In the genomic region with DNA sequence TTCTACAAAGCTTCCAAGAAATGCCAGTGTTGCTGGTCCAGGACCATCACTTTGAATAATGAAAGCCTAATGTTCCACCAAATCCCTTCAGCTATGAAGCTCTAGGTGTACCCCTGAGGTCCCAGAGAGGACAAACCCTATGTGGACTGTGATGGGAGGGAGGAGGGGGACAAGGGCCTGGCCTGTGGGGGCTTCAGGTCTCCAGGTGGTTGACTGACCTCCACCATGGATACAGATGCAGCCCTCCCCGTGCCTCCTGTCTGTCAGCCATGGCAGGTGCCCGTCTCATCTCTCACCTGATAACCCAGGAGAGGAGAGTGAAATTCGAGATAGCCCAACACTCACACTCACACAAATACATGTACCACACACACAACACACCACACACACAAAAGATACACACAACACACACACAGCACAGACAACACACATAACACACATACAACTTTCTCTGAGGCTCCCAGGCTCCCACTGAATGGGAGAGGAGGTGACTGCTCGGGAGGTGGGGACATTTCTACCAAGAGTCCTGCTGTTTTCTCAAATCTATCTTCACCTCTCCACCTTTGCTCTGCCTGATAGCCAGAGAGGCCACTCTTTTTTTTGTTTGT, we compare ENCODE assay signal across 1 cellular context.
TF ChIP-seq lines count a peak whose summit lies in the region.

No MANE protein-coding gene starts in this region.

TF ChIP-seq in GM23338, 12 proteins besides CTCF, POLR2A, EP300 and RAD21 (continued from another document):
- TF ChIP-seq ZNF331 (CRISPR knock-in tag; IDR thresholded peaks at IDR 0.05; ENCODE audit: low read depth) (no peak), EZH2phosphoT487 (IDR thresholded peaks at IDR 0.05; ENCODE audit: unreplicated experiment) (no peak), POLR2AphosphoS5 (IDR thresholded peaks at IDR 0.05; ENCODE audit: low read depth) (no peak)
